ENCODE assay signal across 22 cellular contexts in genomic region chr1:28021064-28021463, GRCh38.
A peak's percentile ranks its signal among the peaks of the same experiment; 100 is the strongest.
DNase-seq lines count a peak whose midpoint lies in the region; ATAC-seq, FAIRE-seq and TF ChIP-seq lines count a peak whose summit lies in the region.
"Had no signal": no experiment of that assay in that cellular context is flagged by ENCODE, and none has a peak within 500 bp of the region (broad histone marks: within the 10 kb centered on the region; RNA-seq: fewer than 3 reads in every experiment).

No MANE protein-coding gene starts in this region.

- no peak for TF ChIP-seq RAD21 in K562 (CRISPR knock-in tag; conservative IDR thresholded peaks at IDR 0.05 in 1 of 2, IDR thresholded peaks at IDR 0.05 in 1 of 2)

- H3K9me3 ChIP-seq in K562 (replicated peaks; ENCODE audit: control insufficient read depth, insufficient read depth, low read depth, low read length) (no peaks in the 10 kb centered on the region), upper lobe of right lung (no peaks in the 10 kb centered on the region)
- H3K9me3 ChIP-seq: left lung, pancreas, SJCRH30 had no signal

- TF ChIP-seq POLR2A in K562 (conservative IDR thresholded peaks at IDR 0.05) = no peak

- intact Hi-C loops in activated CD4-positive, alpha-beta memory T cell treated with anti-CD3 and anti-CD28 coated beads for 36 hours (cut with micrococcal nuclease) = no loop called here
- intact Hi-C loops in K562 (cut with micrococcal nuclease) = no loop called here
- intact Hi-C loops in activated CD4-positive, alpha-beta T cell treated with anti-CD3 and anti-CD28 coated beads, Interleukin-2, amount 10 ng/mL, durations not matched to agents 24 days and 14 days (cut with micrococcal nuclease) = no loop called here
- intact Hi-C loops in CD14-positive monocyte (cut with micrococcal nuclease) = no loop called here
- intact Hi-C loops in upper lobe of right lung (cut with DNase I) = no loop called here

- H3K27me3 Mint-ChIP-seq in activated CD4-positive, alpha-beta memory T cell treated with anti-CD3 and anti-CD28 coated beads, Interleukin-2, amount 10 ng/mL, durations not matched to agents 7 days and 5 days = no peaks in the 10 kb centered on the region
- no peaks in the 10 kb centered on the region for H3K27me3 Mint-ChIP-seq in activated CD4-positive, alpha-beta memory T cell treated with anti-CD3 and anti-CD28 coated beads for 36 hours
- H3K27me3 Mint-ChIP-seq in neural crest cell (ENCODE audit: low read depth) (no peaks in the 10 kb centered on the region), CD14-positive monocyte (ENCODE audit: low read depth in 3 of 3) (peaks cover 0 to 2% (median 2%) of the 10 kb centered on the region in 3 donors)
- H3K27me3 Mint-ChIP-seq in activated CD4-positive, alpha-beta T cell treated with anti-CD3 and anti-CD28 coated beads, Interleukin-2, amount 10 ng/mL, durations not matched to agents 24 days and 14 days = no peaks in the 10 kb centered on the region
- H3K27me3 Mint-ChIP-seq: activated naive CD8-positive, alpha-beta T cell treated with anti-CD3 and anti-CD28 coated beads, Interleukin-2, amount 10 ng/mL, durations not matched to agents 7 days and 5 days; type B pancreatic cell had no signal

- TF ChIP-seq EP300 in K562 (IDR thresholded peaks at IDR 0.05; ENCODE audit: low read length) = no peak

- POLR2A ChIA-PET in activated CD4-positive, alpha-beta memory T cell treated with anti-CD3 and anti-CD28 coated beads, Interleukin-2, amount 10 ng/mL, durations not matched to agents 7 days and 5 days (lab: Charles Lee) = interaction anchor here (0.5 kb wide), 1 partner anchor 608 kb away, joined by 3 read pairs; no protein-coding TSS in a partner anchor
- POLR2A ChIA-PET in activated CD4-positive, alpha-beta memory T cell treated with anti-CD3 and anti-CD28 coated beads for 36 hours (lab: Charles Lee) = no interaction called here
- POLR2A ChIA-PET in K562 (lab: Yijun Ruan, JAX) = no interaction called here

- no peak overlapping the region for H2AFZ ChIP-seq in K562 (ENCODE audit: low read depth, low read length)

- DNase-seq in activated CD4-positive, alpha-beta memory T cell treated with anti-CD3 and anti-CD28 coated beads, Interleukin-2, amount 10 ng/mL, durations not matched to agents 7 days and 5 days = no peak
- no peak for DNase-seq in activated CD4-positive, alpha-beta memory T cell treated with anti-CD3 and anti-CD28 coated beads for 36 hours
- DNase-seq in MV-4-11 (lab: John Stamatoyannopoulos, UW) = peak; percentile 37
- DNase-seq in K562 (ENCODE audit: extremely low read depth in 1 of 4, low spot score in 3 of 4) = no peak
- no peak for DNase-seq in neural crest cell (ENCODE audit: low read depth, low spot score)
- no peak for DNase-seq in activated CD4-positive, alpha-beta T cell treated with anti-CD3 and anti-CD28 coated beads, Interleukin-2, amount 10 ng/mL, durations not matched to agents 24 days and 14 days
- no peak for DNase-seq in CD14-positive monocyte (ENCODE audit: low spot score)
- no peak for DNase-seq in upper lobe of right lung
- DNase-seq: activated CD4-positive, CD25-positive, alpha-beta regulatory T cell treated with anti-CD3 and anti-CD28 coated beads, Interleukin-2, amount 50 U/mL, for 72 hours; activated naive CD8-positive, alpha-beta T cell treated with anti-CD3 and anti-CD28 coated beads, Interleukin-2, amount 10 ng/mL, durations not matched to agents 7 days and 5 days; C1 segment of cervical spinal cord; central memory CD4-positive, alpha-beta T cell; DMS79; endodermal cell; KG1; left lung; NCI-H1417 treated with DMSO at 0.1 percent for 48 hours; pancreas; SJCRH30; stimulated activated CD4-positive, alpha-beta T cell treated with anti-CD3 and anti-CD28 coated beads, Interleukin-4, amount 100 ng/mL, for 24 hours had no signal

- peak overlapping the region; percentile 41 for H3K27ac Mint-ChIP-seq in activated CD4-positive, alpha-beta memory T cell treated with anti-CD3 and anti-CD28 coated beads, Interleukin-2, amount 10 ng/mL, durations not matched to agents 7 days and 5 days
- H3K27ac Mint-ChIP-seq in activated CD4-positive, alpha-beta memory T cell treated with anti-CD3 and anti-CD28 coated beads for 36 hours = no peak overlapping the region
- peak overlapping the region; percentile 14 for H3K27ac Mint-ChIP-seq in neural crest cell (ENCODE audit: unreplicated experiment)
- no peak overlapping the region for H3K27ac Mint-ChIP-seq in activated CD4-positive, alpha-beta T cell treated with anti-CD3 and anti-CD28 coated beads, Interleukin-2, amount 10 ng/mL, durations not matched to agents 24 days and 14 days
- peak overlapping the region in 3 of 7 donors; percentile 0 to 7 (median 6) for H3K27ac Mint-ChIP-seq in CD14-positive monocyte
- H3K27ac Mint-ChIP-seq: activated naive CD8-positive, alpha-beta T cell treated with anti-CD3 and anti-CD28 coated beads, Interleukin-2, amount 10 ng/mL, durations not matched to agents 7 days and 5 days; endodermal cell; type B pancreatic cell had no signal

- peaks cover 47% of the 10 kb centered on the region for H3K36me3 Mint-ChIP-seq in activated CD4-positive, alpha-beta memory T cell treated with anti-CD3 and anti-CD28 coated beads, Interleukin-2, amount 10 ng/mL, durations not matched to agents 7 days and 5 days (ENCODE audit: low read depth)
- peaks cover 8% of the 10 kb centered on the region for H3K36me3 Mint-ChIP-seq in activated CD4-positive, alpha-beta memory T cell treated with anti-CD3 and anti-CD28 coated beads for 36 hours
- H3K36me3 Mint-ChIP-seq in neural crest cell (ENCODE audit: low read depth) = peaks cover 12% of the 10 kb centered on the region
- peaks cover 22% of the 10 kb centered on the region for H3K36me3 Mint-ChIP-seq in activated CD4-positive, alpha-beta T cell treated with anti-CD3 and anti-CD28 coated beads, Interleukin-2, amount 10 ng/mL, durations not matched to agents 24 days and 14 days (ENCODE audit: low read depth)
- H3K36me3 Mint-ChIP-seq in CD14-positive monocyte = peaks cover 47 to 72% of the 10 kb centered on the region in 2 donors

- 0 out of 5 replicates have a peak, but pooled peaks cover 0 to 2% of the 10 kb centered on the region in 2 experiments for H3K4me1 ChIP-seq in K562 (replicated peaks in 1 of 2; ENCODE audit: control insufficient read depth in 2 of 2, insufficient read depth in 2 of 2, low read length in 2 of 2)
- H3K4me1 ChIP-seq in upper lobe of right lung = no peaks in the 10 kb centered on the region
- H3K4me1 ChIP-seq: pancreas, SJCRH30 had no signal

- BruUV-seq in K562 (replicated peaks; lab: Mats Ljungman, UMichigan) = no TSS peak

- 61% methylated on average over 2 of the region's 2 CpGs for WGBS in K562 (ENCODE audit: insufficient coverage, low coverage, missing lambda C conversion rate)

- no peak overlapping the region for H3K9ac ChIP-seq in K562 (ENCODE audit: insufficient read depth in 1 of 2, low read depth in 2 of 2, low read length in 2 of 2)

- H3K27me3 ChIP-seq in K562 (ENCODE audit: control insufficient read depth in 2 of 2, insufficient read depth in 2 of 2, low read length in 2 of 2) = no peaks in the 10 kb centered on the region
- no peaks in the 10 kb centered on the region for H3K27me3 ChIP-seq in upper lobe of right lung
- H3K27me3 ChIP-seq: left lung, pancreas, SJCRH30 had no signal

- H3K4me3 Mint-ChIP-seq in activated CD4-positive, alpha-beta memory T cell treated with anti-CD3 and anti-CD28 coated beads, Interleukin-2, amount 10 ng/mL, durations not matched to agents 7 days and 5 days = no peak overlapping the region
- H3K4me3 Mint-ChIP-seq in activated CD4-positive, alpha-beta memory T cell treated with anti-CD3 and anti-CD28 coated beads for 36 hours = no peak overlapping the region
- H3K4me3 Mint-ChIP-seq in neural crest cell (no peak overlapping the region), CD14-positive monocyte (no peak overlapping the region)
- no peak overlapping the region for H3K4me3 Mint-ChIP-seq in activated CD4-positive, alpha-beta T cell treated with anti-CD3 and anti-CD28 coated beads, Interleukin-2, amount 10 ng/mL, durations not matched to agents 24 days and 14 days
- H3K4me3 Mint-ChIP-seq: activated naive CD8-positive, alpha-beta T cell treated with anti-CD3 and anti-CD28 coated beads, Interleukin-2, amount 10 ng/mL, durations not matched to agents 7 days and 5 days; endodermal cell; type B pancreatic cell had no signal

- no peaks in the 10 kb centered on the region for H3K9me3 Mint-ChIP-seq in activated CD4-positive, alpha-beta memory T cell treated with anti-CD3 and anti-CD28 coated beads, Interleukin-2, amount 10 ng/mL, durations not matched to agents 7 days and 5 days
- H3K9me3 Mint-ChIP-seq in activated CD4-positive, alpha-beta memory T cell treated with anti-CD3 and anti-CD28 coated beads for 36 hours = no peaks in the 10 kb centered on the region
- H3K9me3 Mint-ChIP-seq in neural crest cell = no peaks in the 10 kb centered on the region
- H3K9me3 Mint-ChIP-seq in activated CD4-positive, alpha-beta T cell treated with anti-CD3 and anti-CD28 coated beads, Interleukin-2, amount 10 ng/mL, durations not matched to agents 24 days and 14 days = no peaks in the 10 kb centered on the region
- peaks cover 0 to 1% (median 0%) of the 10 kb centered on the region in 7 donors for H3K9me3 Mint-ChIP-seq in CD14-positive monocyte
- H3K9me3 Mint-ChIP-seq: activated naive CD8-positive, alpha-beta T cell treated with anti-CD3 and anti-CD28 coated beads, Interleukin-2, amount 10 ng/mL, durations not matched to agents 7 days and 5 days; endodermal cell; type B pancreatic cell had no signal

- TF ChIP-seq CTCF in K562 (IDR thresholded peaks at IDR 0.05 in 2 of 3, conservative IDR thresholded peaks at IDR 0.05 in 1 of 3; ENCODE audit: insufficient read depth in 2 of 3, low read depth in 1 of 3, low read length in 3 of 3) = no peak
- TF ChIP-seq CTCF in neural crest cell (conservative IDR thresholded peaks at IDR 0.05) = no peak
- no peak for TF ChIP-seq CTCF in CD14-positive monocyte (IDR thresholded peaks at IDR 0.05)
- TF ChIP-seq CTCF in upper lobe of right lung (IDR thresholded peaks at IDR 0.05) = no peak

- H3K4me1 Mint-ChIP-seq in activated CD4-positive, alpha-beta memory T cell treated with anti-CD3 and anti-CD28 coated beads, Interleukin-2, amount 10 ng/mL, durations not matched to agents 7 days and 5 days = peaks cover 8% of the 10 kb centered on the region
- peaks cover 8% of the 10 kb centered on the region for H3K4me1 Mint-ChIP-seq in activated CD4-positive, alpha-beta memory T cell treated with anti-CD3 and anti-CD28 coated beads for 36 hours (ENCODE audit: low read depth)
- H3K4me1 Mint-ChIP-seq in neural crest cell = peaks cover 8% of the 10 kb centered on the region
- H3K4me1 Mint-ChIP-seq in activated CD4-positive, alpha-beta T cell treated with anti-CD3 and anti-CD28 coated beads, Interleukin-2, amount 10 ng/mL, durations not matched to agents 24 days and 14 days = peaks cover 5% of the 10 kb centered on the region
- peaks cover 5% of the 10 kb centered on the region for H3K4me1 Mint-ChIP-seq in CD14-positive monocyte

- H3K27ac ChIP-seq in K562 (ENCODE audit: extremely low read depth, low read depth, low read length) (0 out of 3 replicates have a peak overlapping the region, but pooled peaks have one; percentile 4), upper lobe of right lung (no peak overlapping the region)
- H3K27ac ChIP-seq: left lung, pancreas, SJCRH30, skin epidermis had no signal

- CTCF ChIA-PET in activated CD4-positive, alpha-beta memory T cell treated with anti-CD3 and anti-CD28 coated beads, Interleukin-2, amount 10 ng/mL, durations not matched to agents 7 days and 5 days (lab: Charles Lee) = interaction anchor here (1.0 kb wide), 1 partner anchor 8 kb away, joined by 3 read pairs; no protein-coding TSS in a partner anchor
- CTCF ChIA-PET in activated CD4-positive, alpha-beta memory T cell treated with anti-CD3 and anti-CD28 coated beads for 36 hours (lab: Charles Lee) = interaction anchor here (0.5 to 1.2 kb wide), 2 partner anchors 16 to 91 kb away, joined by 3 read pairs; no protein-coding TSS in a partner anchor
- CTCF ChIA-PET in K562 (lab: Yijun Ruan, JAX; ENCODE audit: low intra/inter-chr PET ratio) = no interaction called here

- H3K4me2 ChIP-seq in K562 (ENCODE audit: insufficient read depth, low read length) = no peak overlapping the region

- ATAC-seq in K562 = no peak
- no peak for ATAC-seq in upper lobe of right lung
- ATAC-seq: left lung, pancreas had no signal

- 0 out of 3 replicates have a peak, but pooled peaks cover 2% of the 10 kb centered on the region for H3K79me2 ChIP-seq in K562 (ENCODE audit: control insufficient read depth, insufficient read depth, low read length)

- in situ Hi-C loops in K562 (cut with MboI) = no loop called here

- FAIRE-seq in K562 (lab: Jason Lieb, UNC) = no peak
- FAIRE-seq: pancreas had no signal

- H3K9me1 ChIP-seq in K562 (ENCODE audit: control insufficient read depth, insufficient read depth, low read length) = no peaks in the 10 kb centered on the region

- H4K20me1 ChIP-seq in K562 (replicated peaks; ENCODE audit: control insufficient read depth, insufficient read depth, low read length) = no peaks in the 10 kb centered on the region

- H3K4me3 ChIP-seq in K562 (no peak overlapping the region), upper lobe of right lung (no peak overlapping the region)
- H3K4me3 ChIP-seq: left lung, pancreas, SJCRH30, skin epidermis had no signal

- H3K36me3 ChIP-seq in K562 (ENCODE audit: control insufficient read depth, insufficient read depth, low read length) = peaks cover 55% of the 10 kb centered on the region
- peaks cover 23% of the 10 kb centered on the region for H3K36me3 ChIP-seq in upper lobe of right lung
- H3K36me3 ChIP-seq: pancreas had no signal

Comparison
In these comparisons a context has a peak if more than half of its experiments do, and no peak if none do; other contexts are left out.
1. H3K27ac Mint-ChIP-seq: peak in activated CD4-positive, alpha-beta memory T cell treated with anti-CD3 and anti-CD28 coated beads, Interleukin-2, amount 10 ng/mL, durations not matched to agents 7 days and 5 days (single experiment) and neural crest cell (single experiment); none in activated CD4-positive, alpha-beta memory T cell treated with anti-CD3 and anti-CD28 coated beads for 36 hours (single experiment) and activated CD4-positive, alpha-beta T cell treated with anti-CD3 and anti-CD28 coated beads, Interleukin-2, amount 10 ng/mL, durations not matched to agents 24 days and 14 days (single experiment).